In the genomic region with DNA sequence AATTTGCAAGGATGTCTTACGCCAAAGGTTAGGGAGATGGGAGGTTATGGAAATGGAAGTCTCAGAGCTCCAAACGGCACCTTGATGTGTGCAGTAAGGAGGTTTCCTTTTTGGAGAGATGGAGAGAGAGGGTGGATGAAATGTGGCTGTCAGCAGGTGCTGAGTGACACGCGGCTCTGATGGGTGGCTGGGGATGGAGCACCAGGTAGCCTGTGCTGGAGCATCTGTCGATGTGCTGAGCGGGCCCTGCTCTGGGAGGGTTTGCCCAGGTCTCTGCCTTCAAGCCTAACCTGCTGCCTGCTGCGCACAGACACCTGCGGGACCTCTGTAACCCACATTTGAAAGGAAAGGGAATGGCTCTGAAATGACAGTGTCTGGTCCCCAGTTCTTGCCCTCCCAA, we compare ENCODE assay signal across 1 cellular context.
TF ChIP-seq lines count a peak whose summit lies in the region.

No MANE protein-coding gene starts in this region.

TF ChIP-seq in WTC11, 78 proteins besides CTCF, POLR2A, EP300 and RAD21 (continued from another document):
- TF ChIP-seq, protein P1, sequence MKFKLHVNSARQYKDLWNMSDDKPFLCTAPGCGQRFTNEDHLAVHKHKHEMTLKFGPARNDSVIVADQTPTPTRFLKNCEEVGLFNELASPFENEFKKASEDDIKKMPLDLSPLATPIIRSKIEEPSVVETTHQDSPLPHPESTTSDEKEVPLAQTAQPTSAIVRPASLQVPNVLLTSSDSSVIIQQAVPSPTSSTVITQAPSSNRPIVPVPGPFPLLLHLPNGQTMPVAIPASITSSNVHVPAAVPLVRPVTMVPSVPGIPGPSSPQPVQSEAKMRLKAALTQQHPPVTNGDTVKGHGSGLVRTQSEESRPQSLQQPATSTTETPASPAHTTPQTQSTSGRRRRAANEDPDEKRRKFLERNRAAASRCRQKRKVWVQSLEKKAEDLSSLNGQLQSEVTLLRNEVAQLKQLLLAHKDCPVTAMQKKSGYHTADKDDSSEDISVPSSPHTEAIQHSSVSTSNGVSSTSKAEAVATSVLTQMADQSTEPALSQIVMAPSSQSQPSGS (CRISPR knock-in tag; IDR thresholded peaks at IDR 0.05; ENCODE audit: borderline replicate concordance, low read depth) = no peak
- TF ChIP-seq TEAD4 (CRISPR knock-in tag; IDR thresholded peaks at IDR 0.05) (no peak), ETV6 (CRISPR knock-in tag; IDR thresholded peaks at IDR 0.05) (no peak), STAT6 (CRISPR knock-in tag; conservative IDR thresholded peaks at IDR 0.05; ENCODE audit: low read depth) (no peak), USF1 (CRISPR knock-in tag; IDR thresholded peaks at IDR 0.05) (no peak)
TF ChIP-seq in WTC11: peak in this region for 0.
